Comparison of ENCODE assay signal across 1 cellular context in the genomic region with DNA sequence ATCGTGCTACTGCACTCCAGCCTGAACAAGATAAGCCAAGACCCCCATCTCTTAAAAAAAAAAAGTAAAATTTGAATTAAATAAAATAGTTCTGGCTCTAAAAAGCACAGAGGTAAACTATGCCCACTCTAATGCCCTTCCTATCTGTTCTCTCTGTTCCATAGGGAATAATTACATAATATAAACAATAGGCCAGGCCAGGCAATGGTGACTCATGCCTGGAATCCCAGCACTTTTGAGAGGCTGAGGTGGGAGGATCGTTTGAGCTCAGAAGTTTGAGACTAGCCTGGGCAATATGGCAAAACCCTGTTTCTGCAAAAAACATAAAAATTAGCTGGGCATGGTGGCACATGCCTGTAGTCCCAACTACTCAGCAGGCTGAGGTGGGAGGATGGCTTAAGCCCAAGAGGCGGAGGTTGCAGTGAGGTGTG.
TF ChIP-seq lines count a peak whose summit lies in the region.

No MANE protein-coding gene starts in this region.

TF ChIP-seq in HEK293, 187 proteins besides CTCF, POLR2A, EP300 and RAD21 (continued from another document and continues in another):
- peak; percentile 20; the same call in 1 of the 2 replicates for TF ChIP-seq REST (tag by site-specific recombination; IDR thresholded peaks at IDR 0.05)
- TF ChIP-seq ZFP69B (tag by site-specific recombination; IDR thresholded peaks at IDR 0.05) = 0 out of 2 replicates have a peak, but pooled peaks have one; percentile 28
- no peak for TF ChIP-seq ZBTB1 (tag by site-specific recombination; IDR thresholded peaks at IDR 0.05)
- TF ChIP-seq ZNF449 (tag by site-specific recombination; IDR thresholded peaks at IDR 0.05) = no peak
- TF ChIP-seq PRDM2 (tag by site-specific recombination; IDR thresholded peaks at IDR 0.05; ENCODE audit: borderline replicate concordance) = no peak
- TF ChIP-seq SP3 (tag by site-specific recombination; IDR thresholded peaks at IDR 0.05) = no peak
- TF ChIP-seq, protein P1, sequence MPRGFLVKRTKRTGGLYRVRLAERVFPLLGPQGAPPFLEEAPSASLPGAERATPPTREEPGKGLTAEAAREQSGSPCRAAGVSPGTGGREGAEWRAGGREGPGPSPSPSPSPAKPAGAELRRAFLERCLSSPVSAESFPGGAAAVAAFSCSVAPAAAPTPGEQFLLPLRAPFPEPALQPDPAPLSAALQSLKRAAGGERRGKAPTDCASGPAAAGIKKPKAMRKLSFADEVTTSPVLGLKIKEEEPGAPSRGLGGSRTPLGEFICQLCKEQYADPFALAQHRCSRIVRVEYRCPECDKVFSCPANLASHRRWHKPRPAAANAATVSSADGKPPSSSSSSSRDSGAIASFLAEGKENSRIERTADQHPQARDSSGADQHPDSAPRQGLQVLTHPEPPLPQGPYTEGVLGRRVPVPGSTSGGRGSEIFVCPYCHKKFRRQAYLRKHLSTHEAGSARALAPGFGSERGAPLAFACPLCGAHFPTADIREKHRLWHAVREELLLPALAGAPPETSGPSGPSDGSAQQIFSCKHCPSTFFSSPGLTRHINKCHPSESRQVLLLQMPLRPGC (tag by site-specific recombination; IDR thresholded peaks at IDR 0.05) = peak; percentile 47
- no peak for TF ChIP-seq ZNF341 (tag by site-specific recombination; IDR thresholded peaks at IDR 0.05; ENCODE audit: low read depth)
- TF ChIP-seq GLI2 (tag by site-specific recombination; IDR thresholded peaks at IDR 0.05; ENCODE audit: borderline replicate concordance, low read depth) = no peak
- TF ChIP-seq ZNF837 (tag by site-specific recombination; IDR thresholded peaks at IDR 0.05) = no peak
- peak; percentile 56; the same call in 1 of the 2 replicates for TF ChIP-seq IKZF3 (tag by site-specific recombination; IDR thresholded peaks at IDR 0.05)
- no peak for TF ChIP-seq ZNF211 (tag by site-specific recombination; IDR thresholded peaks at IDR 0.05; ENCODE audit: low read depth)
- TF ChIP-seq GFI1B (tag by site-specific recombination; IDR thresholded peaks at IDR 0.05) = 0 out of 2 replicates have a peak, but pooled peaks have one; percentile 9
- peak; percentile 92 for TF ChIP-seq SP7 (tag by site-specific recombination; IDR thresholded peaks at IDR 0.05)
- TF ChIP-seq ZNF747 (tag by site-specific recombination; IDR thresholded peaks at IDR 0.05) = no peak
- TF ChIP-seq GLIS1 (tag by site-specific recombination; IDR thresholded peaks at IDR 0.05) = 0 out of 2 replicates have a peak, but pooled peaks have one; percentile 15
- no peak for TF ChIP-seq ZNF239 (tag by site-specific recombination; IDR thresholded peaks at IDR 0.05)
- no peak for TF ChIP-seq ZNF48 (tag by site-specific recombination; IDR thresholded peaks at IDR 0.05)
- TF ChIP-seq ZNF404 (tag by site-specific recombination; IDR thresholded peaks at IDR 0.05) = no peak
- no peak for TF ChIP-seq MYNN (tag by site-specific recombination; IDR thresholded peaks at IDR 0.05; ENCODE audit: borderline replicate concordance)
- no peak for TF ChIP-seq ZNF626 (tag by site-specific recombination; IDR thresholded peaks at IDR 0.05)
- TF ChIP-seq FEZF1 (tag by site-specific recombination; IDR thresholded peaks at IDR 0.05) = peak; percentile 55
- no peak for TF ChIP-seq ZNF785 (tag by site-specific recombination; IDR thresholded peaks at IDR 0.05)
- TF ChIP-seq ZNF843 (tag by site-specific recombination; IDR thresholded peaks at IDR 0.05) = peak; percentile 51; the same call in 1 of the 2 replicates
- TF ChIP-seq SCRT2 (tag by site-specific recombination; IDR thresholded peaks at IDR 0.05) = no peak
- TF ChIP-seq ZNF302 (tag by site-specific recombination; IDR thresholded peaks at IDR 0.05; ENCODE audit: low read depth) = no peak
- no peak for TF ChIP-seq ZNF488 (tag by site-specific recombination; IDR thresholded peaks at IDR 0.05)
- no peak for TF ChIP-seq ZNF768 (tag by site-specific recombination; IDR thresholded peaks at IDR 0.05)
- TF ChIP-seq ZNF530 (tag by site-specific recombination; IDR thresholded peaks at IDR 0.05; ENCODE audit: low read depth) = no peak
- peak; percentile 53 for TF ChIP-seq EGR2 (tag by site-specific recombination; IDR thresholded peaks at IDR 0.05; ENCODE audit: low read depth)
- TF ChIP-seq ZNF664 (tag by site-specific recombination; IDR thresholded peaks at IDR 0.05) = no peak
- no peak for TF ChIP-seq ZNF555 (tag by site-specific recombination; conservative IDR thresholded peaks at IDR 0.05)
- no peak for TF ChIP-seq ZNF248 (tag by site-specific recombination; IDR thresholded peaks at IDR 0.05)
- TF ChIP-seq BCL11B (tag by site-specific recombination; IDR thresholded peaks at IDR 0.05; ENCODE audit: low read depth) = no peak
- no peak for TF ChIP-seq ZNF610 (tag by site-specific recombination; IDR thresholded peaks at IDR 0.05; ENCODE audit: borderline replicate concordance)
- TF ChIP-seq TCF7L2 (IDR thresholded peaks at IDR 0.05; ENCODE audit: borderline replicate concordance, low read depth, low read length) = no peak
- TF ChIP-seq ZBTB8A (tag by site-specific recombination; IDR thresholded peaks at IDR 0.05) = peak; percentile 24; the same call in 1 of the 2 replicates
- TF ChIP-seq, protein P2, sequence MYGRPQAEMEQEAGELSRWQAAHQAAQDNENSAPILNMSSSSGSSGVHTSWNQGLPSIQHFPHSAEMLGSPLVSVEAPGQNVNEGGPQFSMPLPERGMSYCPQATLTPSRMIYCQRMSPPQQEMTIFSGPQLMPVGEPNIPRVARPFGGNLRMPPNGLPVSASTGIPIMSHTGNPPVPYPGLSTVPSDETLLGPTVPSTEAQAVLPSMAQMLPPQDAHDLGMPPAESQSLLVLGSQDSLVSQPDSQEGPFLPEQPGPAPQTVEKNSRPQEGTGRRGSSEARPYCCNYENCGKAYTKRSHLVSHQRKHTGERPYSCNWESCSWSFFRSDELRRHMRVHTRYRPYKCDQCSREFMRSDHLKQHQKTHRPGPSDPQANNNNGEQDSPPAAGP (tag by site-specific recombination; IDR thresholded peaks at IDR 0.05) = peak; percentile 72; the same call in 1 of the 2 replicates
- no peak for TF ChIP-seq ZNF645 (tag by site-specific recombination; IDR thresholded peaks at IDR 0.05)
- no peak for TF ChIP-seq ZNF701 (tag by site-specific recombination; IDR thresholded peaks at IDR 0.05)
- no peak for TF ChIP-seq ZNF132 (tag by site-specific recombination; IDR thresholded peaks at IDR 0.05; ENCODE audit: borderline replicate concordance)
- no peak for TF ChIP-seq ZNF274 (IDR thresholded peaks at IDR 0.05; ENCODE audit: low read length)
- no peak for TF ChIP-seq ZNF274 (tag by site-specific recombination; IDR thresholded peaks at IDR 0.05; ENCODE audit: borderline replicate concordance)
- TF ChIP-seq PBX3 (CRISPR knock-in tag; IDR thresholded peaks at IDR 0.05) = no peak
- TF ChIP-seq ZNF214 (tag by site-specific recombination; IDR thresholded peaks at IDR 0.05; ENCODE audit: borderline replicate concordance) = no peak
- no peak for TF ChIP-seq ZNF19 (tag by site-specific recombination; IDR thresholded peaks at IDR 0.05; ENCODE audit: low read depth)
- no peak for TF ChIP-seq KLF7 (tag by site-specific recombination; IDR thresholded peaks at IDR 0.05; ENCODE audit: borderline replicate concordance)
- no peak for TF ChIP-seq OVOL3 (tag by site-specific recombination; IDR thresholded peaks at IDR 0.05)
- no peak for TF ChIP-seq ZNF23 (tag by site-specific recombination; IDR thresholded peaks at IDR 0.05; ENCODE audit: borderline replicate concordance)
- no peak for TF ChIP-seq ZNF560 (tag by site-specific recombination; IDR thresholded peaks at IDR 0.05; ENCODE audit: borderline replicate concordance)
- TF ChIP-seq ZNF174 (tag by site-specific recombination; IDR thresholded peaks at IDR 0.05) = no peak
